In the genomic region with DNA sequence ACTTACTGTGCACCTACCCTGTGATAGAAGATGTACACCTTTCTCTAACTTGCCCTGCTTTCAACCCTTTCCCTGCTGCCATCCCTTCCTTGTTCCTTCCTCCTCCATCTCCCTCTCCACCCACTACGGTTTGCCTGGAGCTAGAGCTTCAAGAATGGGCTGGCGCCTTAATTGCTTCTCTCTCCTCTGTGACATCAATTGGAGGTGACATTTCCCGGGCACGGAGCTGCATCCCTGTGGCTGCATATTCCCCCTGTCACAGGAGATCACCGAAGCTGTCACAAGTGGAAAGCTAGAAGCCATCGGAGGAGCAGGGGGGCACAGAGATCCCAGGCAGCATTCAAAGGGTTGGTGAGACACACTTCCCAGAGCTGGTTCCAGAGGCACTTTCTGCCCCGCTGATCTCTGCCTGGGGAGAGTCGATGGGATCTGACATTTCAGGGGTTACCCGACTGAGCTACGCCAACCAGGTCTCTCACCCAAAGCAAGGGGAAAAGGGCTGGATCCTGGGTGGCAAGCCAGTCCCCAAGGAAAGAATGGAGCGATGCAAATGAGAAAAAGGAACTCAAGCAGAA, we compare ENCODE assay signal across 27 cellular contexts.
"Had no signal": no experiment of that assay in that cellular context is flagged by ENCODE, and none has a peak within 500 bp of the region (broad histone marks: within the 10 kb centered on the region; RNA-seq: fewer than 3 reads in every experiment).

No MANE protein-coding gene starts in this region.

- H3K27ac ChIP-seq: brain microvascular endothelial cell, colonic mucosa, foreskin keratinocyte, gastrocnemius medialis, heart left ventricle, WERI-Rb-1 had no signal

- H3K27me3 ChIP-seq: brain microvascular endothelial cell, colonic mucosa, foreskin keratinocyte had no signal

- ATAC-seq: activated CD4-positive, alpha-beta T cell treated with anti-CD3 and anti-CD28 coated beads for 36 hours; activated T-cell treated with anti-CD3 and anti-CD28 coated beads, Interleukin-2, amount 50 U/mL, for 4 hours; activated T-helper 17 cell treated with anti-CD3 and anti-CD28 coated beads, Interleukin-2, amount 50 U/mL, for 72 hours; foreskin keratinocyte; gastrocnemius medialis; heart left ventricle; T-helper 17 cell had no signal

- H3K36me3 ChIP-seq: brain microvascular endothelial cell, colonic mucosa, gastrocnemius medialis, heart left ventricle, WERI-Rb-1 had no signal

- H3K4me1 ChIP-seq: colonic mucosa, foreskin keratinocyte, gastrocnemius medialis, heart left ventricle had no signal

- H3K4me3 ChIP-seq: colonic mucosa, gastrocnemius medialis, heart left ventricle had no signal

- H3K9me3 ChIP-seq: colonic mucosa, gastrocnemius medialis had no signal

- DNase-seq: activated B cell treated with CpG ODN at 0.5 μM for 24 hours; activated CD4-positive, alpha-beta memory T cell treated with anti-CD3 and anti-CD28 coated beads, Interleukin-2, amount 10 ng/mL, durations not matched to agents 7 days and 5 days; activated CD4-positive, alpha-beta T cell treated with anti-CD3 and anti-CD28 coated beads for 36 hours; activated CD4-positive, alpha-beta T cell treated with anti-CD3 and anti-CD28 coated beads, Interleukin-2, amount 10 ng/mL, durations not matched to agents 24 days and 14 days; activated CD4-positive, CD25-positive, alpha-beta regulatory T cell treated with anti-CD3 and anti-CD28 coated beads, Interleukin-2, amount 50 U/mL, for 72 hours; activated CD8-positive, alpha-beta memory T cell treated with anti-CD3 and anti-CD28 coated beads, Interleukin-2, amount 50 U/mL, for 48 hours; activated effector memory CD4-positive, alpha-beta T cell treated with Interleukin-2 at 50 U/mL for 16 hours; activated gamma-delta T cell treated with Interleukin-2 at 50 U/mL for 16 hours; activated naive CD4-positive, alpha-beta T cell treated with anti-CD3 and anti-CD28 coated beads, Interleukin-2, amount 50 U/mL, for 16 hours; activated naive CD4-positive, alpha-beta T cell treated with Interleukin-2 at 50 U/mL for 16 hours; activated T-cell treated with anti-CD3 and anti-CD28 coated beads for 4 hours; activated T-cell treated with anti-CD3 and anti-CD28 coated beads, Interleukin-2, amount 50 U/mL, for 4 hours; amniotic stem cell; anterior cingulate cortex; brain microvascular endothelial cell; colonic mucosa; effector memory CD4-positive, alpha-beta T cell; endodermal cell; foreskin keratinocyte; gastrocnemius medialis; glutamatergic neuron; heart left ventricle; T-helper 1 cell; T-helper 17 cell; T1000; WERI-Rb-1 had no signal
